In genomic region chr11:128399186-128399585, GRCh38 we compare ENCODE assay signal across 9 cellular contexts.
DNase-seq lines count a peak whose midpoint lies in the region; ATAC-seq and TF ChIP-seq lines count a peak whose summit lies in the region.
"Had no signal": no experiment of that assay in that cellular context is flagged by ENCODE, and none has a peak within 500 bp of the region (broad histone marks: within the 10 kb centered on the region; RNA-seq: fewer than 3 reads in every experiment).

No MANE protein-coding gene starts in this region.

- H3K36me3 ChIP-seq in mammary epithelial cell (ENCODE audit: insufficient read depth, low read length) (no peaks in the 10 kb centered on the region), breast epithelium (no peaks in the 10 kb centered on the region), adipocyte (ENCODE audit: control insufficient read depth, insufficient read depth, low read length, severe bottlenecking) (no peaks in the 10 kb centered on the region)

- H3K27ac Mint-ChIP-seq in stimulated activated naive B cell treated with anti-CD40 and anti-IgM and Interleukin-4, amounts not matched to agents 10 μg/mL and 1 μg/mL and 100 μg/mL, for 72 hours: no peak overlapping the region
- H3K27ac Mint-ChIP-seq in MCF 10A (ENCODE audit: low read depth, unreplicated experiment): no peak overlapping the region

- DNase-seq in mammary epithelial cell: peak; percentile 54
- DNase-seq in breast epithelium (ENCODE audit: low spot score in 2 of 2): no peak
- DNase-seq in adipocyte (ENCODE audit: low read depth): peak; percentile 84
- DNase-seq in stimulated activated naive B cell treated with anti-CD40 and anti-IgM and Interleukin-4, amounts not matched to agents 10 μg/mL and 1 μg/mL and 100 μg/mL, for 72 hours: no peak
- DNase-seq in MCF 10A (ENCODE audit: unreplicated experiment): no peak
- DNase-seq in Right ventricle myocardium superior: no peak

- no peaks in the 10 kb centered on the region for H3K9me3 Mint-ChIP-seq in stimulated activated naive B cell treated with anti-CD40 and anti-IgM and Interleukin-4, amounts not matched to agents 10 μg/mL and 1 μg/mL and 100 μg/mL, for 72 hours
- no peaks in the 10 kb centered on the region for H3K9me3 Mint-ChIP-seq in MCF 10A (ENCODE audit: unreplicated experiment)

- H3K36me3 Mint-ChIP-seq in stimulated activated naive B cell treated with anti-CD40 and anti-IgM and Interleukin-4, amounts not matched to agents 10 μg/mL and 1 μg/mL and 100 μg/mL, for 72 hours: no peaks in the 10 kb centered on the region
- no peaks in the 10 kb centered on the region for H3K36me3 Mint-ChIP-seq in MCF 10A (ENCODE audit: insufficient read depth, unreplicated experiment)

- peaks cover 22 to 51% of the 10 kb centered on the region in 2 donors for H3K4me1 Mint-ChIP-seq in stimulated activated naive B cell treated with anti-CD40 and anti-IgM and Interleukin-4, amounts not matched to agents 10 μg/mL and 1 μg/mL and 100 μg/mL, for 72 hours
- no peaks in the 10 kb centered on the region for H3K4me1 Mint-ChIP-seq in MCF 10A (ENCODE audit: insufficient read depth, unreplicated experiment)

- H3K4me1 ChIP-seq in mammary epithelial cell (ENCODE audit: insufficient read depth, low read length) (peaks cover 5% of the 10 kb centered on the region), breast epithelium (no peaks in the 10 kb centered on the region), adipocyte (ENCODE audit: control insufficient read depth, insufficient read depth, low read length) (peaks cover 10% of the 10 kb centered on the region)

- no peaks in the 10 kb centered on the region for H3K27me3 ChIP-seq in mammary epithelial cell (ENCODE audit: insufficient read depth, low read length)
- no peaks in the 10 kb centered on the region for H3K27me3 ChIP-seq in breast epithelium
- H3K27me3 ChIP-seq in adipocyte (replicated peaks; ENCODE audit: control insufficient read depth, insufficient read depth, low read length): no peaks in the 10 kb centered on the region

- TF ChIP-seq POLR2A in breast epithelium (IDR thresholded peaks at IDR 0.05): no peak

- CTCF ChIA-PET in mammary epithelial cell (lab: Charles Lee; ENCODE audit: low non-redundant PET) (interaction anchor here (0.5 kb wide), 1 partner anchor 109 kb away, joined by 6 read pairs; no protein-coding TSS in a partner anchor), MCF 10A (lab: Yijun Ruan, JAX) (interaction anchor here (0.7 to 1.1 kb wide), 2 partner anchors 80 to 109 kb away, joined by 3 to 4 read pairs; no protein-coding TSS in a partner anchor)

- ATAC-seq in HG03280 (IDR thresholded peaks at IDR 0.05; ENCODE audit: unreplicated experiment): peak; percentile 63
- ATAC-seq in stimulated activated naive B cell treated with anti-CD40 and anti-IgM and Interleukin-4, amounts not matched to agents 10 μg/mL and 1 μg/mL and 100 μg/mL, for 72 hours (replicated peaks): peak; percentile 90 to 93
- no peak for ATAC-seq in HG03095 (IDR thresholded peaks at IDR 0.05; ENCODE audit: unreplicated experiment)
- ATAC-seq in Right ventricle myocardium superior (ENCODE audit: poor library complexity): no peak
- ATAC-seq: K562 had no signal

- no peak overlapping the region for H3K4me3 Mint-ChIP-seq in stimulated activated naive B cell treated with anti-CD40 and anti-IgM and Interleukin-4, amounts not matched to agents 10 μg/mL and 1 μg/mL and 100 μg/mL, for 72 hours
- no peak overlapping the region for H3K4me3 Mint-ChIP-seq in MCF 10A (ENCODE audit: unreplicated experiment)

- H2AFZ ChIP-seq in mammary epithelial cell (ENCODE audit: low read depth, low read length): no peak overlapping the region

- BruUV-seq in mammary epithelial cell (replicated peaks; lab: Mats Ljungman, UMichigan) (no TSS peak), MCF 10A (replicated peaks; lab: Mats Ljungman, UMichigan) (no TSS peak)

- H3K9me3 ChIP-seq in mammary epithelial cell (replicated peaks; ENCODE audit: insufficient read depth, low read length): no peaks in the 10 kb centered on the region
- H3K9me3 ChIP-seq in breast epithelium: no peaks in the 10 kb centered on the region
- no peaks in the 10 kb centered on the region for H3K9me3 ChIP-seq in adipocyte (ENCODE audit: control insufficient read depth, low read length)

- no peak overlapping the region for H3K9ac ChIP-seq in mammary epithelial cell (ENCODE audit: insufficient read depth, low read length)
- H3K9ac ChIP-seq in adipocyte (ENCODE audit: low read length): no peak overlapping the region

- in situ Hi-C loops in mammary epithelial cell (cut with MboI; ENCODE audit: low sequenced_read_pairs in 2 of 2): no loop called here

- H3K4me3 ChIP-seq in mammary epithelial cell (replicated peaks in 1 of 3; ENCODE audit: insufficient read depth in 1 of 3, low read depth in 2 of 3, low read length in 3 of 3) (no peak overlapping the region), breast epithelium (no peak overlapping the region), adipocyte (ENCODE audit: low read length) (no peak overlapping the region)
- H3K4me3 ChIP-seq: K562 had no signal

- intact Hi-C loops in mammary epithelial cell (cut with micrococcal nuclease): no loop called here
- intact Hi-C loops in breast epithelium (cut with DNase I; ENCODE audit: low total_unique reads): no loop called here
- intact Hi-C loops in MCF 10A (cut with micrococcal nuclease): no loop called here
- intact Hi-C loops in Right ventricle myocardium superior (cut with DNase I): no loop called here

- dilution Hi-C loops in mammary epithelial cell (cut with HindIII; ENCODE audit: low sequenced_read_pairs): no loop called here

- H3K27me3 Mint-ChIP-seq in stimulated activated naive B cell treated with anti-CD40 and anti-IgM and Interleukin-4, amounts not matched to agents 10 μg/mL and 1 μg/mL and 100 μg/mL, for 72 hours: no peaks in the 10 kb centered on the region
- no peaks in the 10 kb centered on the region for H3K27me3 Mint-ChIP-seq in MCF 10A (ENCODE audit: insufficient read depth, unreplicated experiment)

- TF ChIP-seq CTCF in mammary epithelial cell (conservative IDR thresholded peaks at IDR 0.05 in 1 of 2, IDR thresholded peaks at IDR 0.05 in 1 of 2; ENCODE audit: extremely low read depth in 1 of 2, insufficient read depth in 1 of 2, low read depth in 1 of 2, low read length in 2 of 2): no peak
- TF ChIP-seq CTCF in breast epithelium (IDR thresholded peaks at IDR 0.05): no peak
- TF ChIP-seq CTCF in MCF 10A (IDR thresholded peaks at IDR 0.05; ENCODE audit: unreplicated experiment): no peak

- no peak overlapping the region for H3K4me2 ChIP-seq in mammary epithelial cell (ENCODE audit: insufficient read depth, low read depth, low read length)

- H3K79me2 ChIP-seq in mammary epithelial cell (ENCODE audit: insufficient read depth, low read length): no peaks in the 10 kb centered on the region

- H4K20me1 ChIP-seq in mammary epithelial cell (ENCODE audit: insufficient read depth, low read length): no peaks in the 10 kb centered on the region

- WGBS in mammary epithelial cell (ENCODE audit: low coverage, missing lambda C conversion rate): 93% methylated on average over 1 of the region's 1 CpG

- H3K27ac ChIP-seq in mammary epithelial cell (ENCODE audit: insufficient read depth, low read depth, low read length) (no peak overlapping the region), breast epithelium (no peak overlapping the region)

- POLR2A ChIA-PET in MCF 10A (lab: Yijun Ruan, JAX): interaction anchor here (0.9 to 1.7 kb wide), 2 partner anchors 10 to 57 kb away, joined by 3 to 6 read pairs; no protein-coding TSS in a partner anchor

Comparison
In these comparisons a context has a peak if more than half of its experiments do, and no peak if none do; other contexts are left out.
1. DNase-seq: peak in mammary epithelial cell (single experiment) and adipocyte (single experiment); none in breast epithelium (0 of 2), stimulated activated naive B cell treated with anti-CD40 and anti-IgM and Interleukin-4, amounts not matched to agents 10 μg/mL and 1 μg/mL and 100 μg/mL, for 72 hours (single experiment), MCF 10A (single experiment) and Right ventricle myocardium superior (single experiment).
2. ATAC-seq: peak in HG03280 (single experiment) and stimulated activated naive B cell treated with anti-CD40 and anti-IgM and Interleukin-4, amounts not matched to agents 10 μg/mL and 1 μg/mL and 100 μg/mL, for 72 hours (2 of 2); none in HG03095 (single experiment) and Right ventricle myocardium superior (single experiment).